17 cellular contexts compared by ENCODE assay signal in genomic region chr17:67659028-67659427, GRCh38. TPM values are rescaled to one million over a fixed set of nuclear protein-coding genes. Genes with fewer than 3 reads are reported as not detected.
DNase-seq lines count a peak whose midpoint lies in the region; ATAC-seq lines count a peak whose summit lies in the region.
"Had no signal": no experiment of that assay in that cellular context is flagged by ENCODE, and none has a peak within 500 bp of the region (broad histone marks: within the 10 kb centered on the region; RNA-seq: fewer than 3 reads in every experiment).

No MANE protein-coding gene starts in this region.

- WGBS in GM23248 (ENCODE audit: low coverage in 1 of 2, low lambda C conversion rate in 2 of 2, missing lambda C conversion rate in 2 of 2), 2 experiments: 95 to 100% methylated on average over 1 of the region's 1 CpG

- H3K27ac ChIP-seq in GM23248: no peak overlapping the region
- H3K27ac ChIP-seq: PC-9 had no signal

- DNase-seq in activated naive CD8-positive, alpha-beta T cell treated with anti-CD3 and anti-CD28 coated beads, Interleukin-2, amount 50 U/mL, for 24 hours: no peak
- peak; percentile 18 for DNase-seq in NAMALWA (ENCODE audit: low spot score)
- DNase-seq in effector memory CD8-positive, alpha-beta T cell: no peak
- DNase-seq in ureter (ENCODE audit: low spot score): no peak
- DNase-seq in GM23248: no peak
- DNase-seq: AML-193, GF-D8, GOT3, HFFc6, MM.1S, NCI-H1417 treated with DMSO at 0.1 percent for 48 hours, NCI-H2029 treated with DMSO at 0.1 percent for 48 hours, NCI-H345, NCI-H69, PC-9 had no signal

- no peaks in the 10 kb centered on the region for H3K27me3 Mint-ChIP-seq in activated naive CD8-positive, alpha-beta T cell
- H3K27me3 Mint-ChIP-seq in activated naive CD8-positive, alpha-beta T cell treated with anti-CD3 and anti-CD28 coated beads, Interleukin-2, amount 50 U/mL, for 24 hours: no peaks in the 10 kb centered on the region
- H3K27me3 Mint-ChIP-seq in effector memory CD8-positive, alpha-beta T cell: no peaks in the 10 kb centered on the region

- peak overlapping the region; percentile 46 for H3K27ac Mint-ChIP-seq in activated naive CD8-positive, alpha-beta T cell
- no peak overlapping the region for H3K27ac Mint-ChIP-seq in activated naive CD8-positive, alpha-beta T cell treated with anti-CD3 and anti-CD28 coated beads, Interleukin-2, amount 50 U/mL, for 24 hours
- H3K27ac Mint-ChIP-seq in effector memory CD8-positive, alpha-beta T cell: peak overlapping the region; percentile 70 to 78
- H3K27ac Mint-ChIP-seq: HFFc6 had no signal

- no peaks in the 10 kb centered on the region for H3K9me2 ChIP-seq in GM23248 (ENCODE audit: insufficient read depth)

- H3K9ac ChIP-seq in GM23248: no peak overlapping the region

- no peaks in the 10 kb centered on the region for H3K36me3 ChIP-seq in GM23248 (ENCODE audit: low read depth)

- in situ Hi-C loops in GM23248 (cut with MboI): no loop called here

- no peaks in the 10 kb centered on the region for H4K20me1 ChIP-seq in GM23248 (ENCODE audit: insufficient read depth)

- H3K79me2 ChIP-seq in GM23248 (ENCODE audit: insufficient read depth): no peaks in the 10 kb centered on the region

- peaks cover 20% of the 10 kb centered on the region for H3K36me3 Mint-ChIP-seq in activated naive CD8-positive, alpha-beta T cell
- peaks cover 38% of the 10 kb centered on the region for H3K36me3 Mint-ChIP-seq in activated naive CD8-positive, alpha-beta T cell treated with anti-CD3 and anti-CD28 coated beads, Interleukin-2, amount 50 U/mL, for 24 hours (ENCODE audit: low read depth)
- peaks cover 22% of the 10 kb centered on the region for H3K36me3 Mint-ChIP-seq in effector memory CD8-positive, alpha-beta T cell (ENCODE audit: insufficient read depth)

- no peak overlapping the region for H3K4me3 ChIP-seq in GM23248
- H3K4me3 ChIP-seq: PC-9 had no signal

- no peak overlapping the region for H3K4me3 Mint-ChIP-seq in activated naive CD8-positive, alpha-beta T cell
- H3K4me3 Mint-ChIP-seq in activated naive CD8-positive, alpha-beta T cell treated with anti-CD3 and anti-CD28 coated beads, Interleukin-2, amount 50 U/mL, for 24 hours: no peak overlapping the region
- peak overlapping the region in 1 of 2 donors; percentile 18 for H3K4me3 Mint-ChIP-seq in effector memory CD8-positive, alpha-beta T cell
- H3K4me3 Mint-ChIP-seq: HFFc6 had no signal

- no peak overlapping the region for H3K4me2 ChIP-seq in GM23248 (ENCODE audit: unreplicated experiment)
- H3K4me2 ChIP-seq: PC-9 had no signal

- no peak overlapping the region for H2AFZ ChIP-seq in GM23248
- H2AFZ ChIP-seq: PC-9 had no signal

- H3K4me1 Mint-ChIP-seq in activated naive CD8-positive, alpha-beta T cell (ENCODE audit: low read depth): peaks cover 10% of the 10 kb centered on the region
- H3K4me1 Mint-ChIP-seq in activated naive CD8-positive, alpha-beta T cell treated with anti-CD3 and anti-CD28 coated beads, Interleukin-2, amount 50 U/mL, for 24 hours: peaks cover 4% of the 10 kb centered on the region
- peaks cover 31 to 54% of the 10 kb centered on the region in 2 donors for H3K4me1 Mint-ChIP-seq in effector memory CD8-positive, alpha-beta T cell (ENCODE audit: low read depth in 2 of 2)

- ATAC-seq in activated naive CD8-positive, alpha-beta T cell treated with anti-CD3 and anti-CD28 coated beads, Interleukin-2, amount 50 U/mL, for 24 hours: no peak
- ATAC-seq in effector memory CD8-positive, alpha-beta T cell (replicated peaks): peak; percentile 27
- no peak for ATAC-seq in HG02840 (IDR thresholded peaks at IDR 0.05; ENCODE audit: low FRiP score, unreplicated experiment)

- no peaks in the 10 kb centered on the region for H3K9me3 ChIP-seq in GM23248 (ENCODE audit: low read depth)

- H3K9me3 Mint-ChIP-seq in activated naive CD8-positive, alpha-beta T cell (ENCODE audit: low read depth): no peaks in the 10 kb centered on the region
- peaks cover 19% of the 10 kb centered on the region for H3K9me3 Mint-ChIP-seq in activated naive CD8-positive, alpha-beta T cell treated with anti-CD3 and anti-CD28 coated beads, Interleukin-2, amount 50 U/mL, for 24 hours
- H3K9me3 Mint-ChIP-seq in effector memory CD8-positive, alpha-beta T cell: no peaks in the 10 kb centered on the region

- no peaks in the 10 kb centered on the region for H3K27me3 ChIP-seq in GM23248 (replicated peaks; ENCODE audit: insufficient read depth)

- H3F3A ChIP-seq in GM23248 (ENCODE audit: insufficient read depth): 0 out of 2 replicates have a peak, but pooled peaks cover 3% of the 10 kb centered on the region

- H3K4me1 ChIP-seq in GM23248 (ENCODE audit: insufficient read depth): no peaks in the 10 kb centered on the region

RNA-seq across cellular contexts. Expression of gene NOL11, which starts 58.7 kb away (rescaled TPM):
- total RNA-seq in ureter: 52.0 TPM
- 37.2 and 41.6 TPM in 2 replicates for total RNA-seq in GM23248 (2014; rRNA removed; shearing (Covaris generic))
- polyA plus RNA-seq in GM23248 (2016; fragmentation: Nextera tagmentation; extraction: Ambion mirVana): 30.3 and 32.3 TPM in 2 replicates
